17 cellular contexts compared by ENCODE assay signal in the genomic region with DNA sequence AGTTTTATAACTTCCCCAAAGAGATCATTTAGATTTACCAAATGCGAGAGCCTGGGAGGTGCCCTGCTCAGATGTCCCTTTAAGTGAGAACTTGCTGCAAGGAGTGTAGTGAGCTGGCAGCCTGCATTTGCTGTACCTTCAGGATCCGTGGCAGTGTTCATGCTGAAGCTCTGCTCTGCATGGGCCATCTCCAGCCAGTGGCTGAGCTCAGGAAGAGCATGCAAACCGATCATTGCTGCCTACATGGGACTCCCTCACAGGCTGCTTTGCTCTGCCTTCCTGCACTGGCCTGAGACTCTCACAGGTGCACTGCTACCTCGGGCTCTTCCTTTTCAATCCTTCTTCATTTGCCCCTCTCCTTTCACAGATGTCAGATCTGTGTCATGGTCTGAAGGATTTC.
"Had no signal": no experiment of that assay in that cellular context is flagged by ENCODE, and none has a peak within 500 bp of the region (broad histone marks: within the 10 kb centered on the region; RNA-seq: fewer than 3 reads in every experiment).

No MANE protein-coding gene starts in this region.

- DNase-seq: activated CD4-positive, alpha-beta T cell treated with anti-CD3 and anti-CD28 coated beads, Interleukin-2, amount 10 ng/mL, durations not matched to agents 7 days and 5 days; activated CD8-positive, alpha-beta memory T cell treated with anti-CD3 and anti-CD28 coated beads, Interleukin-2, amount 10 ng/mL, durations not matched to agents 7 days and 5 days; activated CD8-positive, alpha-beta T cell treated with anti-CD3 and anti-CD28 coated beads for 36 hours; activated effector memory CD4-positive, alpha-beta T cell treated with anti-CD3 and anti-CD28 coated beads, Interleukin-2, amount 50 U/mL, for 16 hours; activated naive CD4-positive, alpha-beta T cell treated with anti-CD3 and anti-CD28 coated beads, Interleukin-2, amount 10 ng/mL, durations not matched to agents 7 days and 5 days; activated T-cell treated with anti-CD3 and anti-CD28 coated beads for 4 hours; amygdala; cerebellar nuclear complex; heart left ventricle; left colon; naive B cell; small intestine; stimulated activated CD4-positive, alpha-beta T cell treated with anti-CD3 and anti-CD28 coated beads, Interleukin-15, amount 100 ng/mL, for 24 hours; stimulated activated naive B cell treated with anti-CD40 and anti-IgM and Interleukin-4, amounts not matched to agents 10 μg/mL and 1 μg/mL and 100 μg/mL, for 72 hours; T-helper 1 cell; upper lobe of left lung had no signal

- H3K27me3 ChIP-seq: heart left ventricle, upper lobe of left lung had no signal

- H3K4me3 ChIP-seq: heart left ventricle, thoracic aorta, upper lobe of left lung had no signal

- H3K4me1 ChIP-seq: heart left ventricle, upper lobe of left lung had no signal

- H3K27ac ChIP-seq: heart left ventricle, thoracic aorta, upper lobe of left lung had no signal

- H3K36me3 ChIP-seq: heart left ventricle, thoracic aorta, upper lobe of left lung had no signal

- H3K9me3 ChIP-seq: upper lobe of left lung had no signal
